1 cellular context compared by ENCODE assay signal in genomic region chr3:98920166-98920565, GRCh38.
TF ChIP-seq lines count a peak whose summit lies in the region.

No MANE protein-coding gene starts in this region.

TF ChIP-seq in A549, 52 proteins besides CTCF, POLR2A, EP300 and RAD21 (continued from another document):
- TF ChIP-seq REST (IDR thresholded peaks at IDR 0.05) (no peak), SMC3 (IDR thresholded peaks at IDR 0.05) (no peak), MAZ (IDR thresholded peaks at IDR 0.05; ENCODE audit: borderline replicate concordance, low read depth, low read length) (no peak)
